23 cellular contexts compared by ENCODE assay signal in genomic region chr16:22053921-22054341, GRCh38. TPM values are rescaled to one million over a fixed set of nuclear protein-coding genes. Genes with fewer than 3 reads are reported as not detected.
DNase-seq lines count a peak whose midpoint lies in the region; ATAC-seq, FAIRE-seq and TF ChIP-seq lines count a peak whose summit lies in the region.
"Had no signal": no experiment of that assay in that cellular context is flagged by ENCODE, and none has a peak within 500 bp of the region (broad histone marks: within the 10 kb centered on the region; RNA-seq: fewer than 3 reads in every experiment).

No MANE protein-coding gene starts in this region.

- H3K9me3 Mint-ChIP-seq in activated CD4-positive, alpha-beta T cell treated with anti-CD3 and anti-CD28 coated beads, Interleukin-2, amount 10 ng/mL, durations not matched to agents 24 days and 14 days = peaks cover 4% of the 10 kb centered on the region
- H3K9me3 Mint-ChIP-seq in T-helper 1 cell treated with Interleukin-12 subunit alpha and Interleukin-12 subunit beta and Interleukin-4 antibody, amounts not matched to agents 30 μg/mL and 1 μg/mL, for 36 hours = peaks cover 3% of the 10 kb centered on the region
- no peaks in the 10 kb centered on the region for H3K9me3 Mint-ChIP-seq in CD4-positive, alpha-beta T cell
- H3K9me3 Mint-ChIP-seq: CD4-positive, CD25-positive, alpha-beta regulatory T cell had no signal

- TF ChIP-seq CTCF in GM06990 (IDR thresholded peaks at IDR 0.05; ENCODE audit: insufficient read depth, low read length, poor library complexity, severe bottlenecking) (no peak), K562 (IDR thresholded peaks at IDR 0.05 in 2 of 3, conservative IDR thresholded peaks at IDR 0.05 in 1 of 3; ENCODE audit: insufficient read depth in 2 of 3, low read depth in 1 of 3, low read length in 3 of 3) (no peak)
- no peak for TF ChIP-seq CTCF in CD4-positive, alpha-beta T cell (IDR thresholded peaks at IDR 0.05)

- no peaks in the 10 kb centered on the region for H3K79me2 ChIP-seq in K562 (ENCODE audit: control insufficient read depth, insufficient read depth, low read length)

- peaks cover 15% of the 10 kb centered on the region for H3K36me3 Mint-ChIP-seq in activated CD4-positive, alpha-beta T cell treated with anti-CD3 and anti-CD28 coated beads, Interleukin-2, amount 10 ng/mL, durations not matched to agents 24 days and 14 days (ENCODE audit: low read depth)
- peaks cover 4% of the 10 kb centered on the region for H3K36me3 Mint-ChIP-seq in T-helper 1 cell treated with Interleukin-12 subunit alpha and Interleukin-12 subunit beta and Interleukin-4 antibody, amounts not matched to agents 30 μg/mL and 1 μg/mL, for 36 hours (ENCODE audit: low read depth)
- peaks cover 12% of the 10 kb centered on the region for H3K36me3 Mint-ChIP-seq in CD4-positive, alpha-beta T cell (ENCODE audit: low read depth)

- no peaks in the 10 kb centered on the region for H3K9me1 ChIP-seq in K562 (ENCODE audit: control insufficient read depth, insufficient read depth, low read length)

- H3K27me3 ChIP-seq in GM06990 (replicated peaks; ENCODE audit: control insufficient read depth, insufficient read depth, low read length) (no peaks in the 10 kb centered on the region), K562 (ENCODE audit: control insufficient read depth in 2 of 2, insufficient read depth in 2 of 2, low read length in 2 of 2) (no peaks in the 10 kb centered on the region)
- no peaks in the 10 kb centered on the region for H3K27me3 ChIP-seq in CD4-positive, alpha-beta T cell (ENCODE audit: control insufficient read depth, insufficient read depth, low read length)
- H3K27me3 ChIP-seq: BE2C had no signal

- H3K4me3 Mint-ChIP-seq in activated CD4-positive, alpha-beta T cell treated with anti-CD3 and anti-CD28 coated beads, Interleukin-2, amount 10 ng/mL, durations not matched to agents 24 days and 14 days = no peak overlapping the region
- H3K4me3 Mint-ChIP-seq in T-helper 1 cell treated with Interleukin-12 subunit alpha and Interleukin-12 subunit beta and Interleukin-4 antibody, amounts not matched to agents 30 μg/mL and 1 μg/mL, for 36 hours = no peak overlapping the region
- no peak overlapping the region for H3K4me3 Mint-ChIP-seq in CD4-positive, alpha-beta T cell

- no peaks in the 10 kb centered on the region for H3K36me3 ChIP-seq in GM06990 (ENCODE audit: control insufficient read depth, insufficient read depth, low read length)
- H3K36me3 ChIP-seq in K562 (ENCODE audit: control insufficient read depth, insufficient read depth, low read length) = no peaks in the 10 kb centered on the region; the same call in 2 of the 3 replicates
- H3K36me3 ChIP-seq: BE2C had no signal

- H3K4me1 ChIP-seq in K562 (replicated peaks in 1 of 2; ENCODE audit: control insufficient read depth in 2 of 2, insufficient read depth in 2 of 2, low read length in 2 of 2) = peaks cover 0 to 5% of the 10 kb centered on the region in 2 experiments; a peak in 3 of 5 replicates
- H3K4me1 ChIP-seq: BE2C, Caco-2 had no signal

- H3K27me3 Mint-ChIP-seq in activated CD4-positive, alpha-beta T cell treated with anti-CD3 and anti-CD28 coated beads, Interleukin-2, amount 10 ng/mL, durations not matched to agents 24 days and 14 days = no peaks in the 10 kb centered on the region
- H3K27me3 Mint-ChIP-seq in T-helper 1 cell treated with Interleukin-12 subunit alpha and Interleukin-12 subunit beta and Interleukin-4 antibody, amounts not matched to agents 30 μg/mL and 1 μg/mL, for 36 hours (ENCODE audit: low read depth) = no peaks in the 10 kb centered on the region
- no peaks in the 10 kb centered on the region for H3K27me3 Mint-ChIP-seq in CD4-positive, alpha-beta T cell
- H3K27me3 Mint-ChIP-seq: CD4-positive, CD25-positive, alpha-beta regulatory T cell had no signal

- CTCF ChIA-PET in K562 (lab: Yijun Ruan, JAX; ENCODE audit: low intra/inter-chr PET ratio) = no interaction called here
- CTCF ChIA-PET in CD4-positive, alpha-beta T cell (lab: Charles Lee) = no interaction called here

- POLR2A ChIA-PET in K562 (lab: Yijun Ruan, JAX) = interaction anchor here (0.6 kb wide), 1 partner anchor 115 kb away, joined by 4 read pairs; no protein-coding TSS in a partner anchor
- POLR2A ChIA-PET in CD4-positive, alpha-beta T cell (lab: Charles Lee) = no interaction called here

- no peak for DNase-seq in activated CD4-positive, alpha-beta T cell treated with anti-CD3 and anti-CD28 coated beads, Interleukin-2, amount 10 ng/mL, durations not matched to agents 24 days and 14 days
- DNase-seq in activated CD4-positive, alpha-beta T cell treated with anti-CD3 and anti-CD28 coated beads, Interleukin-2, amount 50 U/mL, for 48 hours = no peak
- DNase-seq in GM06990 (ENCODE audit: extremely low read depth, insufficient read length) (peak; percentile 48), K562 (ENCODE audit: extremely low read depth in 1 of 4, low spot score in 3 of 4) (no peak), iPS-NIHi11 (ENCODE audit: low spot score) (no peak), GM19239 (ENCODE audit: insufficient read length, low spot score) (no peak)
- DNase-seq in CD4-positive, alpha-beta T cell = no peak
- DNase-seq: BE2C, Caco-2, NCI-H1417 treated with DMSO at 0.1 percent for 48 hours, NCI-H187 treated with DMSO at 0.1 percent for 48 hours, NCI-H345, NCI-H524 treated with DMSO at 0.1 percent for 48 hours, PC-9, SIG-M5 had no signal

- no TSS peak for BruUV-seq in K562 (replicated peaks; lab: Mats Ljungman, UMichigan)

- TF ChIP-seq EP300 in K562 (IDR thresholded peaks at IDR 0.05; ENCODE audit: low read length) = no peak

- 71% methylated on average over 4 of the region's 4 CpGs for WGBS in K562 (ENCODE audit: insufficient coverage, low coverage, missing lambda C conversion rate)

- H3K9me3 ChIP-seq in K562 (replicated peaks; ENCODE audit: control insufficient read depth, insufficient read depth, low read depth, low read length) = no peaks in the 10 kb centered on the region
- H3K9me3 ChIP-seq in CD4-positive, alpha-beta T cell (ENCODE audit: control insufficient read depth, low read length) = no peaks in the 10 kb centered on the region
- H3K9me3 ChIP-seq: BE2C, Caco-2 had no signal

- H4K20me1 ChIP-seq in K562 (replicated peaks; ENCODE audit: control insufficient read depth, insufficient read depth, low read length) = no peaks in the 10 kb centered on the region

- H3K4me1 Mint-ChIP-seq in activated CD4-positive, alpha-beta T cell treated with anti-CD3 and anti-CD28 coated beads, Interleukin-2, amount 10 ng/mL, durations not matched to agents 24 days and 14 days = peaks cover 23% of the 10 kb centered on the region
- peaks cover 22% of the 10 kb centered on the region for H3K4me1 Mint-ChIP-seq in T-helper 1 cell treated with Interleukin-12 subunit alpha and Interleukin-12 subunit beta and Interleukin-4 antibody, amounts not matched to agents 30 μg/mL and 1 μg/mL, for 36 hours (ENCODE audit: low read depth)
- H3K4me1 Mint-ChIP-seq in CD4-positive, alpha-beta T cell (ENCODE audit: low read depth) = peaks cover 30% of the 10 kb centered on the region

- in situ Hi-C loops in K562 (cut with MboI) = no loop called here

- TF ChIP-seq POLR2A in K562 (conservative IDR thresholded peaks at IDR 0.05) = no peak

- intact Hi-C loops in activated CD4-positive, alpha-beta T cell treated with anti-CD3 and anti-CD28 coated beads, Interleukin-2, amount 10 ng/mL, durations not matched to agents 24 days and 14 days (cut with micrococcal nuclease) = loop anchor here (5.0 kb wide), 1 partner anchor 47 kb away; the partner anchor contains the start of gene MOSMO
- intact Hi-C loops in K562 (cut with micrococcal nuclease) = loop anchor here (2.0 kb wide), 1 partner anchor 23 kb away; no protein-coding TSS in a partner anchor
- intact Hi-C loops in CD4-positive, alpha-beta T cell (cut with DNase I, micrococcal nuclease) = no loop called here

- ATAC-seq in K562 = no peak
- ATAC-seq in CD4-positive, alpha-beta T cell (ENCODE audit: poor library complexity) = no peak

- H3K4me3 ChIP-seq in GM06990 (replicated peaks; ENCODE audit: low read depth, low read length) (no peak overlapping the region), K562 (no peak overlapping the region)
- H3K4me3 ChIP-seq: PC-9 had no signal

- no peak overlapping the region for H2AFZ ChIP-seq in K562 (ENCODE audit: low read depth, low read length)
- H2AFZ ChIP-seq: PC-9 had no signal

- no peak for TF ChIP-seq RAD21 in K562 (CRISPR knock-in tag; conservative IDR thresholded peaks at IDR 0.05 in 1 of 2, IDR thresholded peaks at IDR 0.05 in 1 of 2)

- no peak overlapping the region for H3K27ac ChIP-seq in K562 (ENCODE audit: extremely low read depth, low read depth, low read length)
- no peak overlapping the region for H3K27ac ChIP-seq in CD4-positive, alpha-beta T cell (ENCODE audit: low read depth, low read length)
- H3K27ac ChIP-seq: PC-9, RWPE1 had no signal

- no peak overlapping the region for H3K9ac ChIP-seq in K562 (ENCODE audit: insufficient read depth in 1 of 2, low read depth in 2 of 2, low read length in 2 of 2)

- H3K4me2 ChIP-seq in K562 (ENCODE audit: insufficient read depth, low read length) = no peak overlapping the region
- H3K4me2 ChIP-seq: PC-9 had no signal

- peak overlapping the region; percentile 44 for H3K27ac Mint-ChIP-seq in activated CD4-positive, alpha-beta T cell treated with anti-CD3 and anti-CD28 coated beads, Interleukin-2, amount 10 ng/mL, durations not matched to agents 24 days and 14 days
- H3K27ac Mint-ChIP-seq in T-helper 1 cell treated with Interleukin-12 subunit alpha and Interleukin-12 subunit beta and Interleukin-4 antibody, amounts not matched to agents 30 μg/mL and 1 μg/mL, for 36 hours = peak overlapping the region; percentile 24
- H3K27ac Mint-ChIP-seq in CD4-positive, alpha-beta T cell = no peak overlapping the region

- FAIRE-seq in K562 (lab: Jason Lieb, UNC) (no peak), GM19239 (lab: Jason Lieb, UNC) (no peak)
- FAIRE-seq: A204.1, G401.6 had no signal

RNA-seq across cellular contexts. Expression of gene VWA3A, which starts 38.4 kb away (rescaled TPM):
- total RNA-seq in activated CD4-positive, alpha-beta T cell treated with anti-CD3 and anti-CD28 coated beads, Interleukin-2, amount 10 ng/mL, durations not matched to agents 24 days and 14 days = 0.19 TPM in 1 of 2 replicates, not detected in the other
- total RNA-seq in K562 (2011; cell fraction: chromatin; rRNA removed; ENCODE audit: low replicate concordance) = not detected in 2 replicates
- total RNA-seq in K562 (2011; cell fraction: nucleolus; rRNA removed) = not detected in 2 replicates
- total RNA-seq in K562 (2011; cell fraction: nucleoplasm; rRNA removed) = not detected in 2 replicates
- total RNA-seq in K562 (2014; rRNA removed) (not detected in 2 replicates), K562 (2014; rRNA removed; fragmentation: Illumina TruSeq; extraction: Trizol) (not detected in 2 replicates), K562 (2015; rRNA removed; fragmentation: Illumina TruSeq; extraction: Trizol) (not detected in 2 replicates), K562 (2021) (not detected in 2 replicates)
- polyA plus RNA-seq in K562 (2011; rRNA removed) (not detected in 2 replicates), K562 (2014; fragmentation: Illumina TruSeq; extraction: Trizol) (not detected in 2 replicates), K562 (2014; fragmentation: Nextera tagmentation; extraction: Ambion mirVana) (not detected), K562 (2014; rRNA removed) (not detected in 2 replicates)
- 0.01 TPM in 1 of 2 replicates, not detected in the other for polyA plus RNA-seq in K562 (2011; cell fraction: cytosol; rRNA removed)
- polyA plus RNA-seq in K562 (2011; cell fraction: nucleus; rRNA removed) = 0.26 TPM in 1 of 2 replicates, not detected in the other
- polyA plus RNA-seq in K562 (2012) = 0.03 TPM in 1 of 2 replicates, not detected in the other
- polyA minus RNA-seq in K562 (2011; rRNA and poly(A)+ RNA removed) = not detected in 2 replicates
- polyA minus RNA-seq in K562 (2011; cell fraction: cytosol; rRNA and poly(A)+ RNA removed) = not detected in 2 replicates
- polyA minus RNA-seq in K562 (2011; cell fraction: nucleus; rRNA and poly(A)+ RNA removed) = not detected in 2 replicates
- total RNA-seq in CD4-positive, alpha-beta T cell = under 1 TPM; 0.27 to 0.47 TPM
- total RNA-seq: Caco-2, H4, HT-29, M059J had no signal
- polyA plus RNA-seq: CD4-positive, CD25-positive, alpha-beta regulatory T cell had no signal

RNA-seq across cellular contexts. Expression of gene MOSMO, which starts 46.0 kb away (rescaled TPM):
- 13.6 and 14.4 TPM in 2 replicates for total RNA-seq in activated CD4-positive, alpha-beta T cell treated with anti-CD3 and anti-CD28 coated beads, Interleukin-2, amount 10 ng/mL, durations not matched to agents 24 days and 14 days
- total RNA-seq in K562 (2011; cell fraction: chromatin; rRNA removed; ENCODE audit: low replicate concordance) = 7.5 and 17.7 TPM in 2 replicates
- 4.7 and 5.3 TPM in 2 replicates for total RNA-seq in K562 (2011; cell fraction: nucleolus; rRNA removed)
- 11.8 and 17.6 TPM in 2 replicates for total RNA-seq in K562 (2011; cell fraction: nucleoplasm; rRNA removed)
- total RNA-seq in K562 (2014; rRNA removed) (3.7 and 6.3 TPM in 2 replicates), K562 (2014; rRNA removed; fragmentation: Illumina TruSeq; extraction: Trizol) (7.7 and 9.0 TPM in 2 replicates), K562 (2015; rRNA removed; fragmentation: Illumina TruSeq; extraction: Trizol) (9.0 and 10.4 TPM in 2 replicates), K562 (2021) (5.4 and 7.6 TPM in 2 replicates)
- polyA plus RNA-seq in K562 (2011; rRNA removed) (11.3 and 13.3 TPM in 2 replicates), K562 (2014; fragmentation: Illumina TruSeq; extraction: Trizol) (9.1 and 9.3 TPM in 2 replicates), K562 (2014; fragmentation: Nextera tagmentation; extraction: Ambion mirVana) (1 to 10 TPM; 1.9 to 2.0 TPM), K562 (2014; rRNA removed) (7.1 and 9.9 TPM in 2 replicates)
- 5.2 and 7.1 TPM in 2 replicates for polyA plus RNA-seq in K562 (2011; cell fraction: cytosol; rRNA removed)
- polyA plus RNA-seq in K562 (2011; cell fraction: nucleus; rRNA removed) = 14.5 and 17.2 TPM in 2 replicates
- polyA plus RNA-seq in K562 (2012) = 7.7 and 9.9 TPM in 2 replicates
- 5.8 and 7.7 TPM in 2 replicates for polyA minus RNA-seq in K562 (2011; rRNA and poly(A)+ RNA removed)
- polyA minus RNA-seq in K562 (2011; cell fraction: cytosol; rRNA and poly(A)+ RNA removed) = 2.8 and 3.3 TPM in 2 replicates
- polyA minus RNA-seq in K562 (2011; cell fraction: nucleus; rRNA and poly(A)+ RNA removed) = 7.3 and 9.2 TPM in 2 replicates
- total RNA-seq in CD4-positive, alpha-beta T cell = 1 to 10 TPM; 2.3 to 2.8 TPM

RNA-seq across cellular contexts. Expression of gene PDZD9, which starts 53.0 kb away (rescaled TPM):
- total RNA-seq in activated CD4-positive, alpha-beta T cell treated with anti-CD3 and anti-CD28 coated beads, Interleukin-2, amount 10 ng/mL, durations not matched to agents 24 days and 14 days = not detected in 2 replicates
- total RNA-seq in K562 (2011; cell fraction: chromatin; rRNA removed; ENCODE audit: low replicate concordance) = not detected in 2 replicates
- not detected in 2 replicates for total RNA-seq in K562 (2011; cell fraction: nucleolus; rRNA removed)
- total RNA-seq in K562 (2011; cell fraction: nucleoplasm; rRNA removed) = not detected in 2 replicates
- not detected in 2 replicates for total RNA-seq in K562 (2014; rRNA removed)
- total RNA-seq in K562 (2014; rRNA removed; fragmentation: Illumina TruSeq; extraction: Trizol) = not detected in 2 replicates
- not detected in 2 replicates for total RNA-seq in K562 (2015; rRNA removed; fragmentation: Illumina TruSeq; extraction: Trizol)
- not detected in 2 replicates for total RNA-seq in K562 (2021)
- not detected in 2 replicates for polyA plus RNA-seq in K562 (2011; rRNA removed)
- polyA plus RNA-seq in K562 (2011; cell fraction: cytosol; rRNA removed) = not detected in 2 replicates
- polyA plus RNA-seq in K562 (2011; cell fraction: nucleus; rRNA removed) = not detected in 2 replicates
- polyA plus RNA-seq in K562 (2012) = 0.14 and 0.15 TPM in 2 replicates
- polyA plus RNA-seq in K562 (2014; fragmentation: Illumina TruSeq; extraction: Trizol) = not detected in 2 replicates
- polyA plus RNA-seq in K562 (2014; fragmentation: Nextera tagmentation; extraction: Ambion mirVana) = under 1 TPM; 0.06 to 0.08 TPM
- polyA plus RNA-seq in K562 (2014; rRNA removed) = not detected in 2 replicates
- polyA minus RNA-seq in K562 (2011; rRNA and poly(A)+ RNA removed) = not detected in 2 replicates
- polyA minus RNA-seq in K562 (2011; cell fraction: cytosol; rRNA and poly(A)+ RNA removed) = not detected in 2 replicates
- polyA minus RNA-seq in K562 (2011; cell fraction: nucleus; rRNA and poly(A)+ RNA removed) = not detected in 2 replicates
- total RNA-seq in CD4-positive, alpha-beta T cell = not detected
- total RNA-seq: Caco-2; CD4-positive, CD25-positive, alpha-beta regulatory T cell; H4; HT-29; M059J; PC-9 had no signal

Comparison
In these comparisons a context has a peak if more than half of its experiments do, and no peak if none do; other contexts are left out.
1. intact Hi-C loops: an anchor here in activated CD4-positive, alpha-beta T cell treated with anti-CD3 and anti-CD28 coated beads, Interleukin-2, amount 10 ng/mL, durations not matched to agents 24 days and 14 days (5.0 kb wide) and K562 (2.0 kb wide); none called in CD4-positive, alpha-beta T cell.